31 cellular contexts compared by ENCODE assay signal in the genomic region with DNA sequence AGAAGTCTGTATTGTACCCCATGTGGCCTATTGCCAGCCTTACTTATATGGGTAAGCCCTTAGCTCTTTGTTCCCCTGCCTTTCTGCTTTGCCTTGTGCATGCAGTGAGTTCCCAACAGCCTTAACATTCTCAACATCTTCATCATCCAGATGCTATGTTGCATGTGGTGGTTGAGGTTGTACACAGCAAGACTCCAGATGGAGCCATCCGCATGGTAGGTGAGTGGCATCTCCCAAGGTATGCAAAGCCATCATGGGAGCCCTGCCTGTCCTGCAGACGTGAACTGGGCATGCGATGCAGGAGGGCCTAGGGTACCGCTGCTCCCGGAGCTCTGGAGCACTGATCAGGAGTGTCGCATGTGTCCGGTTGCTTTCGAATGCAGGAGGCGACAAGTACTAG.
"Had no signal": no experiment of that assay in that cellular context is flagged by ENCODE, and none has a peak within 500 bp of the region (broad histone marks: within the 10 kb centered on the region; RNA-seq: fewer than 3 reads in every experiment).

No MANE protein-coding gene starts in this region.

- H2AFZ ChIP-seq: PC-9 had no signal

- H3K4me1 Mint-ChIP-seq: activated CD8-positive, alpha-beta memory T cell treated with anti-CD3 and anti-CD28 coated beads, Interleukin-2, amount 10 ng/mL, durations not matched to agents 7 days and 5 days had no signal

- H3K4me3 ChIP-seq: PC-9 had no signal

- H3K27ac ChIP-seq: brain microvascular endothelial cell, PC-9, RWPE1, WERI-Rb-1 had no signal

- FAIRE-seq: RCC 7860 had no signal

- H3K4me3 Mint-ChIP-seq: activated CD4-positive, alpha-beta memory T cell treated with anti-CD3 and anti-CD28 coated beads for 36 hours; activated CD4-positive, alpha-beta T cell treated with anti-CD3 and anti-CD28 coated beads, Interleukin-2, amount 10 ng/mL, durations not matched to agents 7 days and 5 days; activated CD8-positive, alpha-beta memory T cell treated with anti-CD3 and anti-CD28 coated beads, Interleukin-2, amount 10 ng/mL, durations not matched to agents 7 days and 5 days; activated naive CD8-positive, alpha-beta T cell treated with anti-CD3 and anti-CD28 coated beads for 36 hours; T-cell had no signal

- H3K9me3 Mint-ChIP-seq: activated CD4-positive, alpha-beta memory T cell treated with anti-CD3 and anti-CD28 coated beads for 36 hours; activated CD4-positive, alpha-beta T cell treated with anti-CD3 and anti-CD28 coated beads, Interleukin-2, amount 10 ng/mL, durations not matched to agents 7 days and 5 days; activated naive CD8-positive, alpha-beta T cell treated with anti-CD3 and anti-CD28 coated beads for 36 hours; T-cell had no signal

- ATAC-seq: activated CD8-positive, alpha-beta memory T cell treated with anti-CD3 and anti-CD28 coated beads, Interleukin-2, amount 10 ng/mL, durations not matched to agents 7 days and 5 days; Right ventricle myocardium inferior; SK-N-SH treated with all-trans-retinoic acid at 6 μM for 48 hours; T-cell had no signal

- DNase-seq: activated CD4-positive, alpha-beta memory T cell treated with anti-CD3 and anti-CD28 coated beads for 36 hours; activated CD4-positive, alpha-beta T cell treated with anti-CD3 and anti-CD28 coated beads, Interleukin-2, amount 10 ng/mL, durations not matched to agents 7 days and 5 days; activated CD8-positive, alpha-beta memory T cell treated with anti-CD3 and anti-CD28 coated beads, Interleukin-2, amount 10 ng/mL, durations not matched to agents 7 days and 5 days; activated CD8-positive, alpha-beta memory T cell treated with anti-CD3 and anti-CD28 coated beads, Interleukin-2, amount 50 U/mL, for 48 hours; activated effector memory CD4-positive, alpha-beta T cell treated with Interleukin-2 at 50 U/mL for 16 hours; activated naive CD4-positive, alpha-beta T cell; activated naive CD4-positive, alpha-beta T cell treated with anti-CD3 and anti-CD28 coated beads, Interleukin-2, amount 50 U/mL, for 16 hours; activated naive CD8-positive, alpha-beta T cell treated with anti-CD3 and anti-CD28 coated beads for 36 hours; activated T-cell treated with anti-CD3 and anti-CD28 coated beads, Interleukin-2, amount 50 U/mL, for 48 hours; amniotic stem cell; aorta; brain microvascular endothelial cell; central memory CD4-positive, alpha-beta T cell; Karpas-422; NCI-H1105; NCI-H1417 treated with DMSO at 0.1 percent for 48 hours; NCI-H187 treated with DMSO at 0.1 percent for 48 hours; NCI-H2081; NCI-H345; NCI-H524 treated with DMSO at 0.1 percent for 48 hours; NK-92 treated with Interleukin-12 subunit alpha and Interleukin-12 subunit beta, amount 100 ng/mL, for 24 hours; PC-9; SIG-M5; T-cell; T-helper 2 cell; T-helper 9 cell; WERI-Rb-1 had no signal

- H3K4me2 ChIP-seq: PC-9 had no signal

- H3K27me3 Mint-ChIP-seq: activated CD4-positive, alpha-beta memory T cell treated with anti-CD3 and anti-CD28 coated beads for 36 hours; activated CD4-positive, alpha-beta T cell treated with anti-CD3 and anti-CD28 coated beads, Interleukin-2, amount 10 ng/mL, durations not matched to agents 7 days and 5 days; activated CD8-positive, alpha-beta memory T cell treated with anti-CD3 and anti-CD28 coated beads, Interleukin-2, amount 10 ng/mL, durations not matched to agents 7 days and 5 days; activated naive CD8-positive, alpha-beta T cell treated with anti-CD3 and anti-CD28 coated beads for 36 hours; T-cell had no signal

- H3K27me3 ChIP-seq: brain microvascular endothelial cell had no signal

- H3K27ac Mint-ChIP-seq: activated CD4-positive, alpha-beta memory T cell treated with anti-CD3 and anti-CD28 coated beads for 36 hours; activated CD4-positive, alpha-beta T cell treated with anti-CD3 and anti-CD28 coated beads, Interleukin-2, amount 10 ng/mL, durations not matched to agents 7 days and 5 days; activated CD8-positive, alpha-beta memory T cell treated with anti-CD3 and anti-CD28 coated beads, Interleukin-2, amount 10 ng/mL, durations not matched to agents 7 days and 5 days; activated naive CD8-positive, alpha-beta T cell treated with anti-CD3 and anti-CD28 coated beads for 36 hours; T-cell had no signal
